In genomic region chr4:13137400-13137799, GRCh38 we compare ENCODE assay signal across 24 cellular contexts.
"Had no signal": no experiment of that assay in that cellular context is flagged by ENCODE, and none has a peak within 500 bp of the region (broad histone marks: within the 10 kb centered on the region; RNA-seq: fewer than 3 reads in every experiment).

No MANE protein-coding gene starts in this region.

- H3K36me3 ChIP-seq: brain microvascular endothelial cell had no signal

- DNase-seq: activated CD4-positive, alpha-beta memory T cell treated with anti-CD3 and anti-CD28 coated beads for 36 hours; activated CD4-positive, alpha-beta T cell treated with anti-CD3 and anti-CD28 coated beads, Interleukin-2, amount 10 ng/mL, durations not matched to agents 7 days and 5 days; activated CD4-positive, CD25-positive, alpha-beta regulatory T cell; activated CD8-positive, alpha-beta memory T cell treated with anti-CD3 and anti-CD28 coated beads for 24 hours; activated gamma-delta T cell; activated naive CD4-positive, alpha-beta T cell treated with anti-CD3 and anti-CD28 coated beads for 36 hours; activated T-cell treated with anti-CD3 and anti-CD28 coated beads, Interleukin-2, amount 50 U/mL, for 4 hours; brain microvascular endothelial cell; cerebellar nuclear complex; KG1; MV-4-11; NCI-H1092 treated with DMSO at 0.1 percent for 48 hours; NCI-H1417 treated with DMSO at 0.1 percent for 48 hours; NCI-H1694; NCI-H2029; NCI-H2107; NCI-H510A treated with DMSO at 0.1 percent for 48 hours; NCI-H748 treated with DMSO at 0.1 percent for 48 hours; PC-3; SIG-M5; T-cell; T-helper 2 cell; T1000 had no signal

- H3K27ac ChIP-seq: brain microvascular endothelial cell, SK-N-MC had no signal

- H3K27me3 ChIP-seq: brain microvascular endothelial cell had no signal

- H3K4me3 ChIP-seq: SK-N-MC had no signal

- ATAC-seq: activated T-cell treated with anti-CD3 and anti-CD28 coated beads, Interleukin-2, amount 50 U/mL, for 4 hours; PC-3; T-cell had no signal
